1 cellular context compared by ENCODE assay signal in the genomic region with DNA sequence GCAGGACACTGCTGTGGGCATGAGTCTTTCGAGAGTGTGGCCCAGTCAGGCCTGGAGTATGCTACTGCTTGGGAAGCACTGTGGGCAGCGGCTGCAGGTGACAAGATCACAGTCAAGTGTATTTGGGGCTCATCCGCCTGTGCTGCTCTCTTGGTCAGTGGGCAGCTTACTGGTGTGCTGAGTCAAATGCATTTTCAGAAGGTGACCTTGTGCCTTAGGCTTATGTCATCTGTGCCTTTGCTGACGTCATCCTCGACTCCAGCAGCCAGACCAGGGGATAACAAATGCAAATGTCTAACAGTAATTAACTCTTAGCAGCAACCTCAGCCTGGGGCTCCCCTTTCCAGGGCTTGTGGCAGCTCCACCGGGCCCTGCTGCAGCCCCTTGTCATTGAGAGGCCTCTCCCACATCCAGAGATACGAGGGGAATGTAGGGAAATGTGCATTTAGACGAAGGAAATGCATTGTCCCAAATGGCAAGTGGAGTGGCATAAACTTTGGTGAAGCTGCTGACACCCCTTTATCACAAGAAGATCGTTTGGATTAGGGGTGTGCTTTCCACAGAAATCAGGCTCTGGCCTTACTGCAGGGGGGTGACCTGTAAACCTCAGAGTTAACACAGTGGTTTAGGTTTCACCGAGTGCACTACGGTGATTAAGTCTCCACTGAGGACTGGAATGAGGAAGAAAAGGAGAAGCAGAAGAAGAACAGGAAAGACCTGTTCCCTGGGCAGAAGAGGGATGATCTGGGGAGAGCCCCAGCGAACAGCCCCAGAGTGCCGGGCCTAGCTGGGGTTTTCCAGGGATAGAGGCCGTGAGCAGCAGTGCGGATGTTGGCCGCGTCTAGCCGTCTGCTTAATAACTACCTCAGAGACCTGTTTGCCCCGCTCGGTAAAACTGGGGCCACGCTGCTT.
TF ChIP-seq lines count a peak whose summit lies in the region.

No MANE protein-coding gene starts in this region.

TF ChIP-seq in SK-N-SH, 30 proteins besides CTCF, POLR2A, EP300 and RAD21 (continued from another document):
- TF ChIP-seq, protein P1, sequence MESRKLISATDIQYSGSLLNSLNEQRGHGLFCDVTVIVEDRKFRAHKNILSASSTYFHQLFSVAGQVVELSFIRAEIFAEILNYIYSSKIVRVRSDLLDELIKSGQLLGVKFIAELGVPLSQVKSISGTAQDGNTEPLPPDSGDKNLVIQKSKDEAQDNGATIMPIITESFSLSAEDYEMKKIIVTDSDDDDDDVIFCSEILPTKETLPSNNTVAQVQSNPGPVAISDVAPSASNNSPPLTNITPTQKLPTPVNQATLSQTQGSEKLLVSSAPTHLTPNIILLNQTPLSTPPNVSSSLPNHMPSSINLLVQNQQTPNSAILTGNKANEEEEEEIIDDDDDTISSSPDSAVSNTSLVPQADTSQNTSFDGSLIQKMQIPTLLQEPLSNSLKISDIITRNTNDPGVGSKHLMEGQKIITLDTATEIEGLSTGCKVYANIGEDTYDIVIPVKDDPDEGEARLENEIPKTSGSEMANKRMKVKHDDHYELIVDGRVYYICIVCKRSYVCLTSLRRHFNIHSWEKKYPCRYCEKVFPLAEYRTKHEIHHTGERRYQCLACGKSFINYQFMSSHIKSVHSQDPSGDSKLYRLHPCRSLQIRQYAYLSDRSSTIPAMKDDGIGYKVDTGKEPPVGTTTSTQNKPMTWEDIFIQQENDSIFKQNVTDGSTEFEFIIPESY (IDR thresholded peaks at IDR 0.05; ENCODE audit: borderline replicate concordance, low read depth): no peak
- TF ChIP-seq FOXM1 (IDR thresholded peaks at IDR 0.05; ENCODE audit: low read depth): no peak
- no peak for TF ChIP-seq RCOR1 (IDR thresholded peaks at IDR 0.05; ENCODE audit: low read length)
- no peak for TF ChIP-seq YY1 (IDR thresholded peaks at IDR 0.05; ENCODE audit: low read depth)
- no peak for TF ChIP-seq POLR2AphosphoS5 (IDR thresholded peaks at IDR 0.05; ENCODE audit: low read depth, low read length)
- TF ChIP-seq JUND (IDR thresholded peaks at IDR 0.05): no peak
- no peak for TF ChIP-seq NFIC (IDR thresholded peaks at IDR 0.05; ENCODE audit: borderline replicate concordance)
- no peak for TF ChIP-seq MXI1 (IDR thresholded peaks at IDR 0.05; ENCODE audit: low read depth, low read length)
- TF ChIP-seq CHD2 (IDR thresholded peaks at IDR 0.05; ENCODE audit: low read length, partially characterized antibody): no peak
- TF ChIP-seq, protein P2, sequence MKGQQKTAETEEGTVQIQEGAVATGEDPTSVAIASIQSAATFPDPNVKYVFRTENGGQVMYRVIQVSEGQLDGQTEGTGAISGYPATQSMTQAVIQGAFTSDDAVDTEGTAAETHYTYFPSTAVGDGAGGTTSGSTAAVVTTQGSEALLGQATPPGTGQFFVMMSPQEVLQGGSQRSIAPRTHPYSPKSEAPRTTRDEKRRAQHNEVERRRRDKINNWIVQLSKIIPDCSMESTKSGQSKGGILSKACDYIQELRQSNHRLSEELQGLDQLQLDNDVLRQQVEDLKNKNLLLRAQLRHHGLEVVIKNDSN (IDR thresholded peaks at IDR 0.05; ENCODE audit: borderline replicate concordance, low read depth): no peak
- no peak for TF ChIP-seq NRF1 (IDR thresholded peaks at IDR 0.05; ENCODE audit: low read depth, low read length)
- TF ChIP-seq, protein P3, sequence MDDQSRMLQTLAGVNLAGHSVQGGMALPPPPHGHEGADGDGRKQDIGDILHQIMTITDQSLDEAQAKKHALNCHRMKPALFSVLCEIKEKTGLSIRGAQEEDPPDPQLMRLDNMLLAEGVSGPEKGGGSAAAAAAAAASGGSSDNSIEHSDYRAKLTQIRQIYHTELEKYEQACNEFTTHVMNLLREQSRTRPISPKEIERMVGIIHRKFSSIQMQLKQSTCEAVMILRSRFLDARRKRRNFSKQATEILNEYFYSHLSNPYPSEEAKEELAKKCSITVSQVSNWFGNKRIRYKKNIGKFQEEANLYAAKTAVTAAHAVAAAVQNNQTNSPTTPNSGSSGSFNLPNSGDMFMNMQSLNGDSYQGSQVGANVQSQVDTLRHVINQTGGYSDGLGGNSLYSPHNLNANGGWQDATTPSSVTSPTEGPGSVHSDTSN (IDR thresholded peaks at IDR 0.05): no peak
- no peak for TF ChIP-seq FOSL2 (IDR thresholded peaks at IDR 0.05; ENCODE audit: borderline replicate concordance, low read depth)
- no peak for TF ChIP-seq GABPA (IDR thresholded peaks at IDR 0.05; ENCODE audit: low read depth)
